In genomic region chr14:100173353-100173752, GRCh38 we compare ENCODE assay signal across 21 cellular contexts. TPM values are rescaled to one million over a fixed set of nuclear protein-coding genes. Genes with fewer than 3 reads are reported as not detected.
A peak's percentile ranks its signal among the peaks of the same experiment; 100 is the strongest.
DNase-seq lines count a peak whose midpoint lies in the region; ATAC-seq, FAIRE-seq and TF ChIP-seq lines count a peak whose summit lies in the region.
"Had no signal": no experiment of that assay in that cellular context is flagged by ENCODE, and none has a peak within 500 bp of the region (broad histone marks: within the 10 kb centered on the region; RNA-seq: fewer than 3 reads in every experiment).

No MANE protein-coding gene starts in this region.

- BruUV-seq in HCT116 (replicated peaks; lab: Mats Ljungman, UMichigan), result no TSS peak

- no peaks in the 10 kb centered on the region for H3K9me3 Mint-ChIP-seq in activated CD4-positive, alpha-beta T cell treated with anti-CD3 and anti-CD28 coated beads, Interleukin-2, amount 10 ng/mL, durations not matched to agents 7 days and 5 days
- no peaks in the 10 kb centered on the region for H3K9me3 Mint-ChIP-seq in activated CD4-positive, alpha-beta T cell treated with anti-CD3 and anti-CD28 coated beads, Interleukin-2, amount 10 ng/mL, durations not matched to agents 24 days and 14 days
- H3K9me3 Mint-ChIP-seq in astrocyte (ENCODE audit: unreplicated experiment), result peaks cover 3% of the 10 kb centered on the region

- H3K36me3 Mint-ChIP-seq in activated CD4-positive, alpha-beta T cell treated with anti-CD3 and anti-CD28 coated beads, Interleukin-2, amount 10 ng/mL, durations not matched to agents 7 days and 5 days (ENCODE audit: low read depth), result no peaks in the 10 kb centered on the region
- no peaks in the 10 kb centered on the region for H3K36me3 Mint-ChIP-seq in activated CD4-positive, alpha-beta T cell treated with anti-CD3 and anti-CD28 coated beads, Interleukin-2, amount 10 ng/mL, durations not matched to agents 24 days and 14 days (ENCODE audit: low read depth)
- no peaks in the 10 kb centered on the region for H3K36me3 Mint-ChIP-seq in astrocyte (ENCODE audit: low read depth, unreplicated experiment)

- FAIRE-seq in astrocyte (lab: Jason Lieb, UNC), result no peak
- FAIRE-seq: GM12892, GM18507 had no signal

- H3K4me3 Mint-ChIP-seq in activated CD4-positive, alpha-beta T cell treated with anti-CD3 and anti-CD28 coated beads, Interleukin-2, amount 10 ng/mL, durations not matched to agents 7 days and 5 days, result no peak overlapping the region
- H3K4me3 Mint-ChIP-seq in activated CD4-positive, alpha-beta T cell treated with anti-CD3 and anti-CD28 coated beads, Interleukin-2, amount 10 ng/mL, durations not matched to agents 24 days and 14 days, result no peak overlapping the region
- H3K4me3 Mint-ChIP-seq in astrocyte (ENCODE audit: unreplicated experiment), result no peak overlapping the region

- no peak overlapping the region for H3K9ac ChIP-seq in HCT116 (ENCODE audit: low read length)
- no peak overlapping the region for H3K9ac ChIP-seq in astrocyte (ENCODE audit: low read length)

- TF ChIP-seq POLR2A in HCT116 (IDR thresholded peaks at IDR 0.05; ENCODE audit: borderline replicate concordance, extremely low read depth, insufficient read depth, insufficient read length), result no peak

- POLR2A ChIA-PET in activated CD4-positive, alpha-beta T cell treated with anti-CD3 and anti-CD28 coated beads, Interleukin-2, amount 10 ng/mL, durations not matched to agents 7 days and 5 days (lab: Charles Lee), result no interaction called here
- POLR2A ChIA-PET in HCT116 (lab: Charles Lee), result no interaction called here

- H3K4me2 ChIP-seq in HCT116 (ENCODE audit: low read length), result no peak overlapping the region
- H3K4me2 ChIP-seq in astrocyte (ENCODE audit: low read length), result no peak overlapping the region

- H3K79me2 ChIP-seq in HCT116 (ENCODE audit: insufficient read depth, low read length), result no peaks in the 10 kb centered on the region
- no peaks in the 10 kb centered on the region for H3K79me2 ChIP-seq in astrocyte (ENCODE audit: insufficient read depth, low read length)

- TF ChIP-seq RAD21 in HCT116 (IDR thresholded peaks at IDR 0.05; ENCODE audit: low read depth), result no peak

- H4K20me1 ChIP-seq in HCT116 (ENCODE audit: insufficient read depth), result no peaks in the 10 kb centered on the region
- H4K20me1 ChIP-seq in astrocyte (ENCODE audit: insufficient read depth, low read length), result no peaks in the 10 kb centered on the region

- TF ChIP-seq CTCF in HCT116 (IDR thresholded peaks at IDR 0.05 in 2 of 3, conservative IDR thresholded peaks at IDR 0.05 in 1 of 3; ENCODE audit: borderline replicate concordance in 1 of 3, insufficient read depth in 1 of 3, low read depth in 2 of 3, low read length in 2 of 3), result peak in 1 of 3 experiments; percentile 20; a peak in 2 of 6 replicates
- no peak for TF ChIP-seq CTCF in astrocyte (IDR thresholded peaks at IDR 0.05; ENCODE audit: insufficient read depth, low read depth, low read length)

- CTCF ChIA-PET in activated CD4-positive, alpha-beta T cell treated with anti-CD3 and anti-CD28 coated beads, Interleukin-2, amount 10 ng/mL, durations not matched to agents 7 days and 5 days (lab: Charles Lee), result interaction anchor here (1.8 kb wide), 1 partner anchor 19 kb away, joined by 6 read pairs; no protein-coding TSS in a partner anchor
- CTCF ChIA-PET in HCT116 (lab: Charles Lee), result interaction anchor here (1.4 kb wide), 1 partner anchor 19 kb away, joined by 5 read pairs; no protein-coding TSS in a partner anchor

- peaks cover 10% of the 10 kb centered on the region for H3K27me3 Mint-ChIP-seq in activated CD4-positive, alpha-beta T cell treated with anti-CD3 and anti-CD28 coated beads, Interleukin-2, amount 10 ng/mL, durations not matched to agents 7 days and 5 days
- peaks cover 20% of the 10 kb centered on the region for H3K27me3 Mint-ChIP-seq in activated CD4-positive, alpha-beta T cell treated with anti-CD3 and anti-CD28 coated beads, Interleukin-2, amount 10 ng/mL, durations not matched to agents 24 days and 14 days
- peaks cover 37% of the 10 kb centered on the region for H3K27me3 Mint-ChIP-seq in astrocyte (ENCODE audit: low read depth, unreplicated experiment)

- no peak overlapping the region for H3K27ac ChIP-seq in HCT116 (ENCODE audit: low read depth, low read length)
- no peak overlapping the region for H3K27ac ChIP-seq in astrocyte (ENCODE audit: low read depth, low read length)
- H3K27ac ChIP-seq: 22Rv1, C4-2B, SJCRH30 had no signal

- peak overlapping the region; percentile 4 for H3K27ac Mint-ChIP-seq in activated CD4-positive, alpha-beta T cell treated with anti-CD3 and anti-CD28 coated beads, Interleukin-2, amount 10 ng/mL, durations not matched to agents 7 days and 5 days
- H3K27ac Mint-ChIP-seq in activated CD4-positive, alpha-beta T cell treated with anti-CD3 and anti-CD28 coated beads, Interleukin-2, amount 10 ng/mL, durations not matched to agents 24 days and 14 days, result no peak overlapping the region
- peak overlapping the region; percentile 41 for H3K27ac Mint-ChIP-seq in astrocyte (ENCODE audit: unreplicated experiment)

- H3K9me2 ChIP-seq in HCT116 (ENCODE audit: insufficient read depth), result no peaks in the 10 kb centered on the region

- peaks cover 2% of the 10 kb centered on the region for H3K4me1 Mint-ChIP-seq in activated CD4-positive, alpha-beta T cell treated with anti-CD3 and anti-CD28 coated beads, Interleukin-2, amount 10 ng/mL, durations not matched to agents 7 days and 5 days
- no peaks in the 10 kb centered on the region for H3K4me1 Mint-ChIP-seq in activated CD4-positive, alpha-beta T cell treated with anti-CD3 and anti-CD28 coated beads, Interleukin-2, amount 10 ng/mL, durations not matched to agents 24 days and 14 days
- H3K4me1 Mint-ChIP-seq in astrocyte (ENCODE audit: low read depth, unreplicated experiment), result no peaks in the 10 kb centered on the region

- intact Hi-C loops in activated CD4-positive, alpha-beta T cell treated with anti-CD3 and anti-CD28 coated beads, Interleukin-2, amount 10 ng/mL, durations not matched to agents 24 days and 14 days (cut with micrococcal nuclease), result no loop called here
- intact Hi-C loops in HCT116 (cut with micrococcal nuclease), result no loop called here

- no peaks in the 10 kb centered on the region for H3K4me1 ChIP-seq in HCT116 (ENCODE audit: control insufficient read depth in 1 of 2, insufficient read depth in 2 of 2, low read length in 2 of 2)
- no peaks in the 10 kb centered on the region for H3K4me1 ChIP-seq in astrocyte (ENCODE audit: insufficient read depth, low read length)
- H3K4me1 ChIP-seq: SJCRH30 had no signal

- H2AFZ ChIP-seq in HCT116 (ENCODE audit: low read depth, low read length, poor library complexity, severe bottlenecking), result no peak overlapping the region
- no peak overlapping the region for H2AFZ ChIP-seq in astrocyte (ENCODE audit: low read depth, low read length)

- no peaks in the 10 kb centered on the region for H3K27me3 ChIP-seq in HCT116 (ENCODE audit: insufficient read depth, low read length)
- peaks cover 6% of the 10 kb centered on the region for H3K27me3 ChIP-seq in astrocyte (ENCODE audit: insufficient read depth, low read length)
- H3K27me3 ChIP-seq: SJCRH30 had no signal

- no peak for DNase-seq in activated CD4-positive, alpha-beta T cell treated with anti-CD3 and anti-CD28 coated beads, Interleukin-2, amount 10 ng/mL, durations not matched to agents 7 days and 5 days
- no peak for DNase-seq in activated CD4-positive, alpha-beta T cell treated with anti-CD3 and anti-CD28 coated beads, Interleukin-2, amount 10 ng/mL, durations not matched to agents 24 days and 14 days
- no peak for DNase-seq in HCT116 (ENCODE audit: low read depth, low spot score)
- no peak for DNase-seq in astrocyte (ENCODE audit: low read depth)
- DNase-seq in hepatic stellate cell (ENCODE audit: low spot score), result no peak
- no peak for DNase-seq in NCI-H1417 treated with DMSO at 0.1 percent for 48 hours (lab: John Stamatoyannopoulos, UW)
- DNase-seq: AML-193, DND-41, KBM-7, NCI-H1417, NCI-H187 treated with DMSO at 0.1 percent for 48 hours, NCI-H226, NCI-H524, SJCRH30 had no signal

- H3K9me3 ChIP-seq in HCT116 (ENCODE audit: control insufficient read depth in 1 of 2, insufficient read depth in 1 of 2, low read depth in 1 of 2, low read length in 2 of 2), result no peaks in the 10 kb centered on the region
- H3K9me3 ChIP-seq in astrocyte (ENCODE audit: insufficient read depth, low read depth, low read length), result no peaks in the 10 kb centered on the region
- H3K9me3 ChIP-seq: SJCRH30 had no signal

- no peaks in the 10 kb centered on the region for H3K36me3 ChIP-seq in HCT116 (ENCODE audit: control insufficient read depth in 1 of 2, insufficient read depth in 2 of 2, low read length in 2 of 2)
- no peaks in the 10 kb centered on the region for H3K36me3 ChIP-seq in astrocyte (ENCODE audit: insufficient read depth, low read length)
- H3K36me3 ChIP-seq: SJCRH30 had no signal

- RAD21 ChIA-PET in HCT116 (lab: Charles Lee; ENCODE audit: low non-redundant PET in 1 of 2, low total read pairs in 2 of 2, uncharacterized antibody in 2 of 2, unreplicated experiment in 2 of 2), result no interaction called here

- H3K4me3 ChIP-seq in HCT116 (replicated peaks in 1 of 2; ENCODE audit: low read depth in 1 of 2, low read length in 2 of 2) (no peak overlapping the region), astrocyte (ENCODE audit: insufficient read depth, low read depth, low read length) (no peak overlapping the region)
- H3K4me3 ChIP-seq: SJCRH30 had no signal

- ATAC-seq in HCT116 (peak; percentile 46; the same call in 1 of the 2 replicates), HG03432 (IDR thresholded peaks at IDR 0.05; ENCODE audit: unreplicated experiment) (no peak), GM21526 (IDR thresholded peaks at IDR 0.05; ENCODE audit: low FRiP score, unreplicated experiment) (no peak)

TF ChIP-seq in HCT116, 20 proteins besides CTCF, POLR2A, EP300 and RAD21:
- TF ChIP-seq ELF1 (IDR thresholded peaks at IDR 0.05; ENCODE audit: borderline replicate concordance, low read depth), result no peak
- no peak for TF ChIP-seq TCF7L2 (IDR thresholded peaks at IDR 0.05; ENCODE audit: borderline replicate concordance, extremely low read depth, insufficient read depth, insufficient read length)
- TF ChIP-seq, protein P1, sequence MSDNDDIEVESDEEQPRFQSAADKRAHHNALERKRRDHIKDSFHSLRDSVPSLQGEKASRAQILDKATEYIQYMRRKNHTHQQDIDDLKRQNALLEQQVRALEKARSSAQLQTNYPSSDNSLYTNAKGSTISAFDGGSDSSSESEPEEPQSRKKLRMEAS (IDR thresholded peaks at IDR 0.05), result no peak
- TF ChIP-seq FOSL1 (IDR thresholded peaks at IDR 0.05; ENCODE audit: low read depth), result no peak

RNA-seq across cellular contexts. Expression of gene DEGS2, which starts 13.9 kb away (rescaled TPM):
- total RNA-seq in activated CD4-positive, alpha-beta T cell treated with anti-CD3 and anti-CD28 coated beads, Interleukin-2, amount 10 ng/mL, durations not matched to agents 7 days and 5 days, result under 1 TPM; 0.15 to 0.23 TPM
- total RNA-seq in activated CD4-positive, alpha-beta T cell treated with anti-CD3 and anti-CD28 coated beads, Interleukin-2, amount 10 ng/mL, durations not matched to agents 24 days and 14 days, result 0.09 and 0.35 TPM in 2 replicates
- total RNA-seq in HCT116 (2021; ENCODE audit: unreplicated experiment), result 1.8 TPM
- 2.3 and 4.6 TPM in 2 replicates for polyA plus RNA-seq in HCT116 (2012)
- 0.07 TPM in 1 of 2 replicates, not detected in the other for total RNA-seq in astrocyte
- total RNA-seq: SJCRH30; T-helper 1 cell treated with Interleukin-12 subunit alpha and Interleukin-12 subunit beta and Interleukin-4 antibody, amounts not matched to agents 30 ng/mL and 1 ng/mL, for 36 hours had no signal
